8 cellular contexts compared by ENCODE assay signal in the genomic region with DNA sequence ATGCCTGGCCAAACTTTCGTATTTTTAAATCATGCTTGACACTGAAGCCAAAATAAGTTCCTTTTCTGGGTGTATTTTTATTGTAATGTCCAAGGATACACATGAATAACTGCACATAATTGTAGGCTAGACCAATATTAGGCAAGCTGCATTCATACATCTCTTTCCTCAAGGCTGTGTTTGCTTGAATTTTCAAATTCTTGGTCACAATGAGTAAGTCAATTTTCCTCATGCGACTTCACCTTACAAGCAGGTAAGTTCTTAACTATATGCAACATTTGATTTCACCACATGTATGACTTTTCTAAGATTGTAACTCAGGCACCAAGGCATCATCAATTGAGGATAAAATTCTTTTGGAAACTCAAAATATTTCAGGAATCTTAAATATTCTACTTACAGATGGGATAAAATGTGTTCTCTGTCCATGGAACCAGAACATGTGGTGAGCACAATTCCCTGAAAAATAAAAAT.
DNase-seq lines count a peak whose midpoint lies in the region; ATAC-seq, FAIRE-seq and TF ChIP-seq lines count a peak whose summit lies in the region.

No MANE protein-coding gene starts in this region.

- TF ChIP-seq CTCF in keratinocyte (optimal IDR thresholded peaks at IDR 0.05 in 1 of 3, IDR thresholded peaks at IDR 0.05 in 1 of 3, conservative IDR thresholded peaks at IDR 0.05 in 1 of 3; ENCODE audit: extremely low read depth in 1 of 3, insufficient read depth in 2 of 3, low read length in 3 of 3) (no peak), upper lobe of right lung (IDR thresholded peaks at IDR 0.05) (no peak), RWPE1 (conservative IDR thresholded peaks at IDR 0.05; ENCODE audit: low read depth) (no peak)

- no peak for DNase-seq in stimulated activated naive CD8-positive, alpha-beta T cell treated with anti-CD3 and anti-CD28 coated beads, Interleukin-15, Interleukin-2, amounts not matched to agents 100 U/mL and 50 U/mL, for 24 hours
- no peak for DNase-seq in keratinocyte (ENCODE audit: low read depth, low spot score)
- DNase-seq in upper lobe of right lung, result no peak
- DNase-seq in HT-29 (ENCODE audit: low spot score), result no peak
- DNase-seq in RWPE1 (ENCODE audit: low spot score), result no peak

- H3K4me3 Mint-ChIP-seq in stimulated activated naive CD8-positive, alpha-beta T cell treated with anti-CD3 and anti-CD28 coated beads, Interleukin-15, Interleukin-2, amounts not matched to agents 100 ng/mL and 50 ng/mL, for 24 hours, result peak overlapping the region; percentile 77
- peak overlapping the region; percentile 76 for H3K4me3 Mint-ChIP-seq in activated T-helper 17 cell treated with anti-CD3 and anti-CD28 coated beads, Interleukin-2, amount 50 U/mL, for 72 hours

- H3K27me3 ChIP-seq in keratinocyte (ENCODE audit: control insufficient read depth, extremely low read depth, insufficient read depth, low read length), result no peaks in the 10 kb centered on the region
- no peaks in the 10 kb centered on the region for H3K27me3 ChIP-seq in upper lobe of right lung

- no peaks in the 10 kb centered on the region for H4K20me1 ChIP-seq in keratinocyte (ENCODE audit: control insufficient read depth, extremely low read depth, insufficient read depth, low read length)

- H3K4me3 ChIP-seq in keratinocyte (ENCODE audit: control insufficient read depth in 2 of 3, extremely low read depth in 1 of 3, insufficient read depth in 2 of 3, low read depth in 1 of 3, low read length in 3 of 3) (no peak overlapping the region), upper lobe of right lung (no peak overlapping the region)

- H3K36me3 ChIP-seq in keratinocyte (ENCODE audit: control insufficient read depth in 2 of 2, extremely low read depth in 1 of 2, insufficient read depth in 2 of 2, low read length in 2 of 2) (no peaks in the 10 kb centered on the region), upper lobe of right lung (no peaks in the 10 kb centered on the region)

- no peaks in the 10 kb centered on the region for H3K27me3 Mint-ChIP-seq in stimulated activated naive CD8-positive, alpha-beta T cell treated with anti-CD3 and anti-CD28 coated beads, Interleukin-15, Interleukin-2, amounts not matched to agents 100 ng/mL and 50 ng/mL, for 24 hours
- H3K27me3 Mint-ChIP-seq in activated T-helper 17 cell treated with anti-CD3 and anti-CD28 coated beads, Interleukin-2, amount 50 U/mL, for 72 hours, result no peaks in the 10 kb centered on the region

- no peaks in the 10 kb centered on the region for H3K9me3 Mint-ChIP-seq in stimulated activated naive CD8-positive, alpha-beta T cell treated with anti-CD3 and anti-CD28 coated beads, Interleukin-15, Interleukin-2, amounts not matched to agents 100 ng/mL and 50 ng/mL, for 24 hours
- H3K9me3 Mint-ChIP-seq in activated T-helper 17 cell treated with anti-CD3 and anti-CD28 coated beads, Interleukin-2, amount 50 U/mL, for 72 hours, result no peaks in the 10 kb centered on the region

- H3K9me3 ChIP-seq in keratinocyte (ENCODE audit: control insufficient read depth, low read depth, low read length) (no peaks in the 10 kb centered on the region), upper lobe of right lung (no peaks in the 10 kb centered on the region)

- H3K79me2 ChIP-seq in keratinocyte (ENCODE audit: control insufficient read depth, insufficient read depth, low read length), result no peaks in the 10 kb centered on the region

- no peaks in the 10 kb centered on the region for H3K9me1 ChIP-seq in keratinocyte (ENCODE audit: control insufficient read depth, extremely low read depth, insufficient read depth, low read length)

- no peak for ATAC-seq in stimulated activated naive CD8-positive, alpha-beta T cell treated with anti-CD3 and anti-CD28 coated beads, Interleukin-15, Interleukin-2, amounts not matched to agents 100 U/mL and 50 U/mL, for 24 hours
- ATAC-seq in activated T-helper 17 cell treated with anti-CD3 and anti-CD28 coated beads, Interleukin-2, amount 50 U/mL, for 72 hours (replicated peaks), result no peak
- no peak for ATAC-seq in upper lobe of right lung
- ATAC-seq in GM21529 (IDR thresholded peaks at IDR 0.05; ENCODE audit: unreplicated experiment), result no peak

- FAIRE-seq in keratinocyte (lab: Jason Lieb, UNC), result no peak

- H3K27ac Mint-ChIP-seq in stimulated activated naive CD8-positive, alpha-beta T cell treated with anti-CD3 and anti-CD28 coated beads, Interleukin-15, Interleukin-2, amounts not matched to agents 100 ng/mL and 50 ng/mL, for 24 hours, result peak overlapping the region; percentile 99
- peak overlapping the region; percentile 85 for H3K27ac Mint-ChIP-seq in activated T-helper 17 cell treated with anti-CD3 and anti-CD28 coated beads, Interleukin-2, amount 50 U/mL, for 72 hours

- H3K9ac ChIP-seq in keratinocyte (ENCODE audit: control insufficient read depth, extremely low read depth, insufficient read depth, low read length), result no peak overlapping the region

- no peak overlapping the region for H3K27ac ChIP-seq in keratinocyte (ENCODE audit: control insufficient read depth, insufficient read depth, low read length)
- H3K27ac ChIP-seq in upper lobe of right lung, result peak overlapping the region; percentile 49
- H3K27ac ChIP-seq in RWPE1, result no peak overlapping the region

- H3K36me3 Mint-ChIP-seq in stimulated activated naive CD8-positive, alpha-beta T cell treated with anti-CD3 and anti-CD28 coated beads, Interleukin-15, Interleukin-2, amounts not matched to agents 100 ng/mL and 50 ng/mL, for 24 hours (ENCODE audit: low read depth), result no peaks in the 10 kb centered on the region
- H3K36me3 Mint-ChIP-seq in activated T-helper 17 cell treated with anti-CD3 and anti-CD28 coated beads, Interleukin-2, amount 50 U/mL, for 72 hours (ENCODE audit: low read depth), result no peaks in the 10 kb centered on the region

- CTCF ChIA-PET in RWPE1 (lab: Yijun Ruan, JAX), result no interaction called here

- peak overlapping the region; percentile 33 for H2AFZ ChIP-seq in keratinocyte (ENCODE audit: control insufficient read depth, low read length)

- H3K4me1 ChIP-seq in keratinocyte (ENCODE audit: control insufficient read depth, extremely low read depth, insufficient read depth, low read length) (no peaks in the 10 kb centered on the region), upper lobe of right lung (peaks cover 20% of the 10 kb centered on the region)

- dilution Hi-C loops in keratinocyte (cut with MboI; ENCODE audit: extremely low pct_ligation_motif_present, low sequenced_read_pairs), result no loop called here

- H3K4me2 ChIP-seq in keratinocyte (ENCODE audit: control insufficient read depth, extremely low read depth, insufficient read depth, low read depth, low read length), result no peak overlapping the region

- POLR2A ChIA-PET in RWPE1 (lab: Yijun Ruan, JAX; ENCODE audit: low non-redundant PET), result no interaction called here

- intact Hi-C loops in upper lobe of right lung (cut with DNase I), result no loop called here

- peaks cover 53% of the 10 kb centered on the region for H3K4me1 Mint-ChIP-seq in stimulated activated naive CD8-positive, alpha-beta T cell treated with anti-CD3 and anti-CD28 coated beads, Interleukin-15, Interleukin-2, amounts not matched to agents 100 ng/mL and 50 ng/mL, for 24 hours (ENCODE audit: low read depth)
- H3K4me1 Mint-ChIP-seq in activated T-helper 17 cell treated with anti-CD3 and anti-CD28 coated beads, Interleukin-2, amount 50 U/mL, for 72 hours, result peaks cover 34% of the 10 kb centered on the region
